ENCODE assay signal across 14 cellular contexts in genomic region chr3:56839784-56840724, GRCh38. TPM values are rescaled to one million over a fixed set of nuclear protein-coding genes. Genes with fewer than 3 reads are reported as not detected.
DNase-seq lines count a peak whose midpoint lies in the region; ATAC-seq and TF ChIP-seq lines count a peak whose summit lies in the region.
"Had no signal": no experiment of that assay in that cellular context is flagged by ENCODE, and none has a peak within 500 bp of the region (broad histone marks: within the 10 kb centered on the region; RNA-seq: fewer than 3 reads in every experiment).

No MANE protein-coding gene starts in this region.

- no peak overlapping the region for H3K4me3 Mint-ChIP-seq in glutamatergic neuron (ENCODE audit: unreplicated experiment)
- no peak overlapping the region for H3K4me3 Mint-ChIP-seq in activated T-cell treated with anti-CD3 and anti-CD28 coated beads, Interleukin-2, amount 50 U/mL, for 24 hours
- H3K4me3 Mint-ChIP-seq: activated CD8-positive, alpha-beta memory T cell treated with anti-CD3 and anti-CD28 coated beads, Interleukin-2, amount 10 ng/mL, durations not matched to agents 7 days and 5 days; naive B cell had no signal

- peak overlapping the region in 1 of 2 experiments; percentile 73; a peak in 2 of 4 replicates for H3K27ac ChIP-seq in SK-N-SH (ENCODE audit: low read depth in 2 of 2, low read length in 1 of 2)
- no peak overlapping the region for H3K27ac ChIP-seq in Peyer's patch
- H3K27ac ChIP-seq: BLaER1 had no signal

- peak overlapping the region; percentile 56 for H3K27ac Mint-ChIP-seq in glutamatergic neuron (ENCODE audit: unreplicated experiment)
- H3K27ac Mint-ChIP-seq in activated T-cell treated with anti-CD3 and anti-CD28 coated beads, Interleukin-2, amount 50 U/mL, for 24 hours, result no peak overlapping the region
- H3K27ac Mint-ChIP-seq: activated CD8-positive, alpha-beta memory T cell treated with anti-CD3 and anti-CD28 coated beads, Interleukin-2, amount 10 ng/mL, durations not matched to agents 7 days and 5 days; naive B cell had no signal

- no peaks in the 10 kb centered on the region for H3K36me3 Mint-ChIP-seq in glutamatergic neuron (ENCODE audit: unreplicated experiment)
- H3K36me3 Mint-ChIP-seq in activated T-cell treated with anti-CD3 and anti-CD28 coated beads, Interleukin-2, amount 50 U/mL, for 24 hours (ENCODE audit: low read depth), result no peaks in the 10 kb centered on the region
- H3K36me3 Mint-ChIP-seq: naive B cell had no signal

- no peaks in the 10 kb centered on the region for H3K9me2 ChIP-seq in SK-N-SH

- no peaks in the 10 kb centered on the region for H3K79me2 ChIP-seq in SK-N-SH (ENCODE audit: insufficient read depth)

- no peaks in the 10 kb centered on the region for H3K27me3 Mint-ChIP-seq in glutamatergic neuron (ENCODE audit: unreplicated experiment)
- no peaks in the 10 kb centered on the region for H3K27me3 Mint-ChIP-seq in activated T-cell treated with anti-CD3 and anti-CD28 coated beads, Interleukin-2, amount 50 U/mL, for 24 hours
- H3K27me3 Mint-ChIP-seq: activated CD8-positive, alpha-beta memory T cell treated with anti-CD3 and anti-CD28 coated beads, Interleukin-2, amount 10 ng/mL, durations not matched to agents 7 days and 5 days; naive B cell had no signal

- H3K9me3 Mint-ChIP-seq in glutamatergic neuron (ENCODE audit: unreplicated experiment), result no peaks in the 10 kb centered on the region
- peaks cover 1% of the 10 kb centered on the region for H3K9me3 Mint-ChIP-seq in activated T-cell treated with anti-CD3 and anti-CD28 coated beads, Interleukin-2, amount 50 U/mL, for 24 hours

- no peak for ATAC-seq in GM21786 (IDR thresholded peaks at IDR 0.05; ENCODE audit: unreplicated experiment)
- ATAC-seq: activated CD8-positive, alpha-beta memory T cell treated with anti-CD3 and anti-CD28 coated beads, Interleukin-2, amount 10 ng/mL, durations not matched to agents 7 days and 5 days had no signal

- CTCF ChIA-PET in SK-N-SH (lab: Yijun Ruan, JAX), result interaction anchor here (0.6 to 1.3 kb wide), 3 partner anchors 18 to 159 kb away, joined by 3 to 6 read pairs (median 3); no protein-coding TSS in a partner anchor

- peaks cover 16% of the 10 kb centered on the region for H3K4me1 Mint-ChIP-seq in glutamatergic neuron (ENCODE audit: low read depth, unreplicated experiment)
- H3K4me1 Mint-ChIP-seq in activated T-cell treated with anti-CD3 and anti-CD28 coated beads, Interleukin-2, amount 50 U/mL, for 24 hours (ENCODE audit: low read depth), result peaks cover 53% of the 10 kb centered on the region

- H4K20me1 ChIP-seq in SK-N-SH (ENCODE audit: insufficient read depth), result no peaks in the 10 kb centered on the region
- H4K20me1 ChIP-seq: BLaER1 had no signal

- H3K27me3 ChIP-seq in SK-N-SH (ENCODE audit: insufficient read depth), result no peaks in the 10 kb centered on the region
- no peaks in the 10 kb centered on the region for H3K27me3 ChIP-seq in Peyer's patch
- H3K27me3 ChIP-seq: BLaER1 had no signal

- peak; percentile 27 for DNase-seq in AG08395 (ENCODE audit: low spot score)
- DNase-seq in HS-5 (ENCODE audit: low read depth), result peak; percentile 42
- no peak for DNase-seq in SK-N-SH
- no peak for DNase-seq in glutamatergic neuron
- DNase-seq in NCI-H446 (lab: John Stamatoyannopoulos, UW), result no peak
- no peak for DNase-seq in Peyer's patch
- DNase-seq in activated T-cell treated with anti-CD3 and anti-CD28 coated beads, Interleukin-2, amount 50 U/mL, for 24 hours, result no peak
- DNase-seq: activated CD8-positive, alpha-beta memory T cell treated with anti-CD3 and anti-CD28 coated beads, Interleukin-2, amount 10 ng/mL, durations not matched to agents 7 days and 5 days; amygdala; GOT3; naive B cell; small intestine had no signal

- 42% methylated on average over 9 of the region's 9 CpGs for WGBS in SK-N-SH (ENCODE audit: low lambda C conversion rate)

- H3K4me3 ChIP-seq in SK-N-SH (ENCODE audit: low read depth in 2 of 2, low read length in 1 of 2) (no peak overlapping the region), Peyer's patch (no peak overlapping the region)
- H3K4me3 ChIP-seq: BLaER1 had no signal

- TF ChIP-seq EP300 in SK-N-SH (IDR thresholded peaks at IDR 0.05; ENCODE audit: borderline replicate concordance in 1 of 2, low read depth in 1 of 2, low read length in 1 of 2), result no peak

- peak overlapping the region; percentile 58; the same call in 1 of the 2 replicates for H2AFZ ChIP-seq in SK-N-SH (ENCODE audit: low read depth)

- peak overlapping the region; percentile 39; the same call in 1 of the 2 replicates for H3K9ac ChIP-seq in SK-N-SH
- H3K9ac ChIP-seq: BLaER1 had no signal

- H3K4me2 ChIP-seq in SK-N-SH, result peak overlapping the region; percentile 36
- H3K4me2 ChIP-seq: BLaER1 had no signal

- POLR2A ChIA-PET in SK-N-SH (lab: Yijun Ruan, JAX), result no interaction called here

- TF ChIP-seq CTCF in SK-N-SH (IDR thresholded peaks at IDR 0.05) (no peak), glutamatergic neuron (IDR thresholded peaks at IDR 0.05; ENCODE audit: partially characterized antibody, unreplicated experiment) (no peak), Peyer's patch (IDR thresholded peaks at IDR 0.05) (no peak)

- H3K36me3 ChIP-seq in SK-N-SH (replicated peaks in 1 of 2; ENCODE audit: control insufficient read depth in 1 of 2, insufficient read depth in 2 of 2, low read length in 1 of 2) (no peaks in the 10 kb centered on the region), Peyer's patch (no peaks in the 10 kb centered on the region)
- H3K36me3 ChIP-seq: BLaER1 had no signal

- TF ChIP-seq RAD21 in SK-N-SH (IDR thresholded peaks at IDR 0.05; ENCODE audit: low read length), result no peak

- H3F3A ChIP-seq in SK-N-SH (replicated peaks; ENCODE audit: insufficient read depth), result peaks cover 6% of the 10 kb centered on the region

- no peak for TF ChIP-seq POLR2A in Peyer's patch (IDR thresholded peaks at IDR 0.05)

- H3K9me3 ChIP-seq in SK-N-SH (no peaks in the 10 kb centered on the region), Peyer's patch (no peaks in the 10 kb centered on the region)

- H3K4me1 ChIP-seq in SK-N-SH (ENCODE audit: control insufficient read depth in 1 of 2, insufficient read depth in 2 of 2, low read depth in 1 of 2, low read length in 1 of 2), result peaks cover 0 to 10% of the 10 kb centered on the region in 2 experiments; a peak in 1 of 4 replicates
- no peaks in the 10 kb centered on the region for H3K4me1 ChIP-seq in Peyer's patch

TF ChIP-seq in SK-N-SH, 30 proteins besides CTCF, POLR2A, EP300 and RAD21:
- TF ChIP-seq PBX3 (IDR thresholded peaks at IDR 0.05) (0 out of 2 replicates have a peak, but pooled peaks have one; percentile 4), TEAD4 (IDR thresholded peaks at IDR 0.05; ENCODE audit: borderline replicate concordance, insufficient read depth) (0 out of 2 replicates have a peak, but pooled peaks have one; percentile 25), FOSL2 (IDR thresholded peaks at IDR 0.05; ENCODE audit: borderline replicate concordance, low read depth) (peak; percentile 53), TCF12 (IDR thresholded peaks at IDR 0.05) (peak; percentile 32; the same call in 1 of the 2 replicates), CHD2 (IDR thresholded peaks at IDR 0.05; ENCODE audit: low read length, partially characterized antibody) (no peak), TAF1 (IDR thresholded peaks at IDR 0.05; ENCODE audit: borderline replicate concordance, low read depth, low read length) (no peak), NRF1 (IDR thresholded peaks at IDR 0.05; ENCODE audit: low read depth, low read length) (no peak), IRF3 (IDR thresholded peaks at IDR 0.05; ENCODE audit: low read depth, low read length) (no peak), JUND (IDR thresholded peaks at IDR 0.05) (peak; percentile 45; the same call in 1 of the 2 replicates), EZH2phosphoT487 (IDR thresholded peaks at IDR 0.05; ENCODE audit: borderline replicate concordance, low read depth) (no peak)
- TF ChIP-seq, protein P1, sequence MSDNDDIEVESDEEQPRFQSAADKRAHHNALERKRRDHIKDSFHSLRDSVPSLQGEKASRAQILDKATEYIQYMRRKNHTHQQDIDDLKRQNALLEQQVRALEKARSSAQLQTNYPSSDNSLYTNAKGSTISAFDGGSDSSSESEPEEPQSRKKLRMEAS (IDR thresholded peaks at IDR 0.05; ENCODE audit: low read depth), result peak; percentile 51; the same call in 1 of the 2 replicates

RNA-seq across cellular contexts. Expression of gene ARHGEF3, which starts 38.3 kb away (rescaled TPM):
- 5.7 and 5.9 TPM in 2 replicates for polyA plus RNA-seq in SK-N-SH (2012; rRNA removed)
- 5.8 and 6.1 TPM in 2 replicates for polyA plus RNA-seq in SK-N-SH (2012; cell fraction: cytosol; rRNA removed)
- 7.0 and 7.1 TPM in 2 replicates for polyA plus RNA-seq in SK-N-SH (2012; cell fraction: nucleus; rRNA removed)
- 10.8 TPM for total RNA-seq in glutamatergic neuron (ENCODE audit: unreplicated experiment)
- 10 to 100 TPM in 1 of 4 donors, 1 to 10 TPM in 3; 4.5 to 40.4 (median 6.2) TPM for total RNA-seq in Peyer's patch

Comparison
In these comparisons a context has a peak if more than half of its experiments do, and no peak if none do; other contexts are left out.
1. DNase-seq: peak in AG08395 (single experiment) and HS-5 (single experiment); none in SK-N-SH (single experiment), glutamatergic neuron (single experiment), NCI-H446 (0 of 2), Peyer's patch (0 of 3) and activated T-cell treated with anti-CD3 and anti-CD28 coated beads, Interleukin-2, amount 50 U/mL, for 24 hours (single experiment).